In the genomic region with DNA sequence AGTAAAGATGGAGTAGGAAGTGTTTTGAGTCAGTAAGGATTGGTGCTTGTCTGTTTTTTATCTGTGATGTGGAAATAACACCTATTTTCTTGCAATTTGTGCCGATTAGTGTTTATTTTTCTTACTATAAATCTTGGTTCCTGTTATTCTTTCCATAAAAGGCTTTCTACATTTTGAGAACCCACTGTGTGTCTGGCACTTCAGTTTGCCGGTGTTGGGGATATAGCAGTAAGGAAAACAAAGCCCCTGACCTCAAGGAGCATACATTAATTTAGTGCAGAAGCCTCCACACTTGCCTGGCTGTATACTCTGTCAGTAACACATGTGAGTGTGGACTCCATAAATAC, we compare ENCODE assay signal across 12 cellular contexts. TPM values are rescaled to one million over a fixed set of nuclear protein-coding genes. Genes with fewer than 3 reads are reported as not detected.
DNase-seq lines count a peak whose midpoint lies in the region; ATAC-seq and TF ChIP-seq lines count a peak whose summit lies in the region.
"Had no signal": no experiment of that assay in that cellular context is flagged by ENCODE, and none has a peak within 500 bp of the region (broad histone marks: within the 10 kb centered on the region; RNA-seq: fewer than 3 reads in every experiment).

No MANE protein-coding gene starts in this region.

- no peak for DNase-seq in activated naive CD4-positive, alpha-beta T cell treated with Interleukin-2 at 50 U/mL for 16 hours
- DNase-seq in T-cell (no peak), dorsolateral prefrontal cortex (no peak), SHP77 treated with DMSO at 0.1 percent for 48 hours (lab: John Stamatoyannopoulos, UW) (no peak), nucleus accumbens (lab: John Stamatoyannopoulos, UW) (no peak)
- no peak for DNase-seq in stimulated activated naive B cell treated with anti-CD40 and anti-IgM and Interleukin-4, amounts not matched to agents 10 μg/mL and 1 μg/mL and 100 μg/mL, for 72 hours
- no peak for DNase-seq in stimulated activated CD4-positive, alpha-beta T cell treated with anti-CD3 and anti-CD28 coated beads, Interleukin-4, amount 100 ng/mL, for 4 hours
- DNase-seq: activated CD4-positive, CD25-positive, alpha-beta regulatory T cell treated with anti-CD3 and anti-CD28 coated beads, Interleukin-2, amount 50 U/mL, for 72 hours; cortex of kidney; NCI-H524 had no signal

- peaks cover 64% of the 10 kb centered on the region for H3K4me1 Mint-ChIP-seq in activated naive CD4-positive, alpha-beta T cell treated with anti-CD3 and anti-CD28 coated beads, Interleukin-2, amount 50 U/mL, for 24 hours
- peaks cover 53 to 61% (median 56%) of the 10 kb centered on the region in 3 donors for H3K4me1 Mint-ChIP-seq in T-cell
- H3K4me1 Mint-ChIP-seq in stimulated activated naive B cell treated with anti-CD40 and anti-IgM and Interleukin-4, amounts not matched to agents 10 μg/mL and 1 μg/mL and 100 μg/mL, for 72 hours, result peaks cover 20 to 43% of the 10 kb centered on the region in 2 donors

- peak overlapping the region; percentile 64 for H3K4me3 Mint-ChIP-seq in activated naive CD4-positive, alpha-beta T cell treated with anti-CD3 and anti-CD28 coated beads, Interleukin-2, amount 50 U/mL, for 24 hours
- peak overlapping the region; percentile 42 to 64 (median 53) for H3K4me3 Mint-ChIP-seq in T-cell
- no peak overlapping the region for H3K4me3 Mint-ChIP-seq in stimulated activated naive B cell treated with anti-CD40 and anti-IgM and Interleukin-4, amounts not matched to agents 10 μg/mL and 1 μg/mL and 100 μg/mL, for 72 hours

- POLR2A ChIA-PET in T-cell (lab: Charles Lee), result interaction anchor here in 1 of 2 donors (1.0 kb wide), 1 partner anchor 10 kb away, joined by 3 read pairs; no protein-coding TSS in a partner anchor

- peak overlapping the region; percentile 84 for H3K27ac Mint-ChIP-seq in activated naive CD4-positive, alpha-beta T cell treated with anti-CD3 and anti-CD28 coated beads, Interleukin-2, amount 50 U/mL, for 24 hours
- peak overlapping the region; percentile 74 to 87 for H3K27ac Mint-ChIP-seq in T-cell
- H3K27ac Mint-ChIP-seq in stimulated activated naive B cell treated with anti-CD40 and anti-IgM and Interleukin-4, amounts not matched to agents 10 μg/mL and 1 μg/mL and 100 μg/mL, for 72 hours, result peak overlapping the region; percentile 80

- H3K27me3 ChIP-seq in dorsolateral prefrontal cortex, result no peaks in the 10 kb centered on the region

- no peak for TF ChIP-seq CTCF in dorsolateral prefrontal cortex (IDR thresholded peaks at IDR 0.05 in 54 of 56, conservative IDR thresholded peaks at IDR 0.05 in 2 of 56; ENCODE audit: low read depth in 1 of 56, partially characterized antibody in 56 of 56)

- H3K27ac ChIP-seq in dorsolateral prefrontal cortex, result peak overlapping the region in 37 of 59 donors; percentile 1 to 74 (median 32)

- no peak for ATAC-seq in T-cell (replicated peaks in 1 of 4)
- no peak for ATAC-seq in stimulated activated naive B cell treated with anti-CD40 and anti-IgM and Interleukin-4, amounts not matched to agents 10 μg/mL and 1 μg/mL and 100 μg/mL, for 72 hours (replicated peaks)
- ATAC-seq: HepG2 had no signal

- intact Hi-C loops in dorsolateral prefrontal cortex (cut with DNase I), result no loop called here

- H3K27me3 Mint-ChIP-seq in activated naive CD4-positive, alpha-beta T cell treated with anti-CD3 and anti-CD28 coated beads, Interleukin-2, amount 50 U/mL, for 24 hours, result no peaks in the 10 kb centered on the region
- no peaks in the 10 kb centered on the region for H3K27me3 Mint-ChIP-seq in T-cell
- no peaks in the 10 kb centered on the region for H3K27me3 Mint-ChIP-seq in stimulated activated naive B cell treated with anti-CD40 and anti-IgM and Interleukin-4, amounts not matched to agents 10 μg/mL and 1 μg/mL and 100 μg/mL, for 72 hours

- CTCF ChIA-PET in T-cell (lab: Charles Lee), result interaction anchor here in 1 of 2 donors (1.0 to 1.5 kb wide), 6 partner anchors 9 to 107 kb away, joined by 3 to 8 read pairs (median 4); no protein-coding TSS in a partner anchor

- peaks cover 21% of the 10 kb centered on the region for H3K36me3 Mint-ChIP-seq in activated naive CD4-positive, alpha-beta T cell treated with anti-CD3 and anti-CD28 coated beads, Interleukin-2, amount 50 U/mL, for 24 hours
- peaks cover 48% of the 10 kb centered on the region for H3K36me3 Mint-ChIP-seq in T-cell
- peaks cover 49 to 55% of the 10 kb centered on the region in 2 donors for H3K36me3 Mint-ChIP-seq in stimulated activated naive B cell treated with anti-CD40 and anti-IgM and Interleukin-4, amounts not matched to agents 10 μg/mL and 1 μg/mL and 100 μg/mL, for 72 hours

- H3K9me3 Mint-ChIP-seq in activated naive CD4-positive, alpha-beta T cell treated with anti-CD3 and anti-CD28 coated beads, Interleukin-2, amount 50 U/mL, for 24 hours, result no peaks in the 10 kb centered on the region
- H3K9me3 Mint-ChIP-seq in T-cell, result no peaks in the 10 kb centered on the region
- H3K9me3 Mint-ChIP-seq in stimulated activated naive B cell treated with anti-CD40 and anti-IgM and Interleukin-4, amounts not matched to agents 10 μg/mL and 1 μg/mL and 100 μg/mL, for 72 hours, result no peaks in the 10 kb centered on the region

- no peak overlapping the region for H3K4me3 ChIP-seq in dorsolateral prefrontal cortex

RNA-seq across cellular contexts. Expression of a gene that starts 35.6 kb away (rescaled TPM):
- 10 to 100 TPM; 31.8 to 51.6 (median 34.8) TPM for total RNA-seq in T-cell
- 10 to 100 TPM; 15.6 to 45.4 (median 24.2) TPM for total RNA-seq in dorsolateral prefrontal cortex

RNA-seq across cellular contexts. Expression of a gene that starts 46.5 kb away (rescaled TPM):
- total RNA-seq in T-cell (100 to 1,000 TPM; 135 to 180 (median 159) TPM), dorsolateral prefrontal cortex (100 to 1,000 TPM in 3 of 120 experiments, 10 to 100 TPM in 117; 52.9 to 108 (median 72.5) TPM)

Comparison
In these comparisons a context has a peak if more than half of its experiments do, and no peak if none do; other contexts are left out.
1. H3K4me3 Mint-ChIP-seq: peak in activated naive CD4-positive, alpha-beta T cell treated with anti-CD3 and anti-CD28 coated beads, Interleukin-2, amount 50 U/mL, for 24 hours (single experiment) and T-cell (3 of 3); none in stimulated activated naive B cell treated with anti-CD40 and anti-IgM and Interleukin-4, amounts not matched to agents 10 μg/mL and 1 μg/mL and 100 μg/mL, for 72 hours (0 of 2).
2. Peak in every context shown above with its lines, with median percentiles within 50 percentile points of each other: H3K27ac Mint-ChIP-seq.